ENCODE assay signal across 3 cellular contexts in the genomic region with DNA sequence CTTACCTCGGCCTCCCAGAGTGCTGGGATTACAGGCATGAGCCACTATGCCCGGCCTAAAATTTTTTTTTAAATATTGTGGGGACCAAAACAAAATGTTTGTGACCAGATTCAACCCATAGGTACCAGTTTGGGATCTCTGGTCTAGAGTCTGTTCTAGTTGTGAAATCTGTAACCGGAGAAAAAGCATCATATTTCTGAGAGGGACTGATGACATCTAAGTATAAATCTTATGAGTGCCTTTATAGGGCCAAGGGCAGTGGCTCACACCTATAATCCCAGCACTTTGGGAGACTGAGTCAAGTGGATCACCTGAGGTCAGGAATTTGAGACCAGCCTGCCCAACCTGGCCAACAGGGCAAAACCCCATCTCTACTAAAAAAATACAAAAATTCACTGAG.
"Had no signal": no experiment of that assay in that cellular context is flagged by ENCODE, and none has a peak within 500 bp of the region (broad histone marks: within the 10 kb centered on the region; RNA-seq: fewer than 3 reads in every experiment).

No MANE protein-coding gene starts in this region.

- H3K4me3 ChIP-seq: GM12878 had no signal

- ATAC-seq: GM12878 had no signal

- DNase-seq: GDM1, GF-D8 had no signal
